8 cellular contexts compared by ENCODE assay signal in genomic region chr2:151887164-151887563, GRCh38.
"Had no signal": no experiment of that assay in that cellular context is flagged by ENCODE, and none has a peak within 500 bp of the region (broad histone marks: within the 10 kb centered on the region; RNA-seq: fewer than 3 reads in every experiment).

No MANE protein-coding gene starts in this region.

- H3K9me3 ChIP-seq: HAP-1 had no signal

- H2AFZ ChIP-seq: GM23248 had no signal

- H3K4me1 ChIP-seq: HAP-1 had no signal

- H3K27ac ChIP-seq: GM23248 had no signal

- H3K36me3 ChIP-seq: HAP-1 had no signal

- DNase-seq: GM23248, GOT3, H7, HFFc6, IMR-90 had no signal

- ATAC-seq: HCT116, K562 had no signal

- H3K4me3 ChIP-seq: GM23248, HAP-1, K562 had no signal
